12 cellular contexts compared by ENCODE assay signal in genomic region chr20:16397053-16397452, GRCh38.
A peak's percentile ranks its signal among the peaks of the same experiment; 100 is the strongest.
DNase-seq lines count a peak whose midpoint lies in the region; ATAC-seq, FAIRE-seq and TF ChIP-seq lines count a peak whose summit lies in the region.
"Had no signal": no experiment of that assay in that cellular context is flagged by ENCODE, and none has a peak within 500 bp of the region (broad histone marks: within the 10 kb centered on the region; RNA-seq: fewer than 3 reads in every experiment).

No MANE protein-coding gene starts in this region.

- H3K4me1 ChIP-seq in fibroblast of lung (ENCODE audit: control insufficient read depth, extremely low read depth, insufficient read depth, low read length) (no peaks in the 10 kb centered on the region), mesenchymal stem cell (ENCODE audit: control insufficient read depth, insufficient read depth, low read depth, low read length) (no peaks in the 10 kb centered on the region), testis (peaks cover 6% of the 10 kb centered on the region)

- no peaks in the 10 kb centered on the region for H3K27me3 ChIP-seq in fibroblast of lung (ENCODE audit: control insufficient read depth, insufficient read depth, low read length)
- H3K27me3 ChIP-seq in mesenchymal stem cell (ENCODE audit: control insufficient read depth in 1 of 2, insufficient read depth in 1 of 2, low read length in 2 of 2): no peaks in the 10 kb centered on the region
- no peaks in the 10 kb centered on the region for H3K27me3 ChIP-seq in testis
- no peaks in the 10 kb centered on the region for H3K27me3 ChIP-seq in WERI-Rb-1 (ENCODE audit: insufficient read depth, low read depth, severe bottlenecking)

- H3K9ac ChIP-seq in fibroblast of lung (ENCODE audit: insufficient read depth, low read length) (no peak overlapping the region), mesenchymal stem cell (ENCODE audit: low read length) (peak overlapping the region; percentile 20)

- no peak overlapping the region for H2BK12ac ChIP-seq in mesenchymal stem cell (ENCODE audit: low read length in 2 of 2)

- no peak overlapping the region for H3K27ac ChIP-seq in fibroblast of lung (ENCODE audit: insufficient read depth, low read length)
- no peak overlapping the region for H3K27ac ChIP-seq in mesenchymal stem cell (ENCODE audit: low read length, poor library complexity, severe bottlenecking)
- H3K27ac ChIP-seq in testis: peak overlapping the region in 1 of 2 donors; percentile 31
- H3K27ac ChIP-seq in WERI-Rb-1: no peak overlapping the region

- H4K20me1 ChIP-seq in fibroblast of lung (ENCODE audit: control insufficient read depth, extremely low read depth, insufficient read depth, low read length): no peaks in the 10 kb centered on the region

- peak; percentile 84 for DNase-seq in NCI-H446 treated with DMSO at 0.1 percent for 48 hours (lab: John Stamatoyannopoulos, UW)
- peak; percentile 26 to 27 for DNase-seq in fibroblast of lung (ENCODE audit: low read depth in 2 of 2)
- no peak for DNase-seq in mesenchymal stem cell
- peak; percentile 66 for DNase-seq in testis
- no peak for DNase-seq in GM12892 (ENCODE audit: insufficient read length)
- DNase-seq in NCI-H524 (lab: John Stamatoyannopoulos, UW): no peak
- DNase-seq in WERI-Rb-1: no peak
- DNase-seq: activated T-cell treated with anti-CD3 and anti-CD28 coated beads, Interleukin-2, amount 50 U/mL, for 72 hours; CD4-positive, alpha-beta memory T cell; NCI-H1092 had no signal

- H3K9me3 ChIP-seq in fibroblast of lung (ENCODE audit: control insufficient read depth, insufficient read depth, low read depth, low read length) (no peaks in the 10 kb centered on the region), mesenchymal stem cell (ENCODE audit: control insufficient read depth, low read length) (no peaks in the 10 kb centered on the region), testis (no peaks in the 10 kb centered on the region), WERI-Rb-1 (ENCODE audit: severe bottlenecking) (no peaks in the 10 kb centered on the region)

- H3K18ac ChIP-seq in mesenchymal stem cell (ENCODE audit: low read depth in 1 of 2, low read length in 2 of 2): no peak overlapping the region

- no peak overlapping the region for H4K8ac ChIP-seq in mesenchymal stem cell (ENCODE audit: low read length)

- H3K4me3 ChIP-seq in fibroblast of lung (replicated peaks in 1 of 4; ENCODE audit: control extremely low read depth in 1 of 4, insufficient read depth in 1 of 4, low read depth in 3 of 4, low read length in 4 of 4) (no peak overlapping the region), mesenchymal stem cell (ENCODE audit: insufficient read depth in 1 of 2, low read depth in 1 of 2, low read length in 2 of 2) (no peak overlapping the region), testis (no peak overlapping the region), WERI-Rb-1 (ENCODE audit: low read depth, low read length) (no peak overlapping the region)

- ATAC-seq in HG02798 (IDR thresholded peaks at IDR 0.05; ENCODE audit: poor library complexity, unreplicated experiment): no peak
- ATAC-seq: activated T-cell treated with anti-CD3 and anti-CD28 coated beads, Interleukin-2, amount 50 U/mL, for 72 hours; Panc1 had no signal

- no peak for TF ChIP-seq CTCF in fibroblast of lung (conservative IDR thresholded peaks at IDR 0.05 in 1 of 2, IDR thresholded peaks at IDR 0.05 in 1 of 2; ENCODE audit: low read depth in 1 of 2, low read length in 2 of 2)
- no peak for TF ChIP-seq CTCF in testis (IDR thresholded peaks at IDR 0.05)
- no peak for TF ChIP-seq CTCF in WERI-Rb-1 (IDR thresholded peaks at IDR 0.05; ENCODE audit: low read depth, low read length)

- no peak overlapping the region for H3K23ac ChIP-seq in mesenchymal stem cell (ENCODE audit: low read length in 2 of 2)

- H2AFZ ChIP-seq in fibroblast of lung (ENCODE audit: low read length): no peak overlapping the region
- H2AFZ ChIP-seq in mesenchymal stem cell (ENCODE audit: low read depth, low read length): no peak overlapping the region

- intact Hi-C loops in testis (cut with DNase I; ENCODE audit: low total_unique reads): no loop called here

- H3K4ac ChIP-seq in mesenchymal stem cell (ENCODE audit: low read depth in 1 of 2, low read length in 2 of 2): no peak overlapping the region

- no peak overlapping the region for H2BK15ac ChIP-seq in mesenchymal stem cell (ENCODE audit: low read depth, poor library complexity, severe bottlenecking)

- H3K79me2 ChIP-seq in fibroblast of lung (ENCODE audit: control insufficient read depth, insufficient read depth, low read length): no peaks in the 10 kb centered on the region

- no peak overlapping the region for H2BK5ac ChIP-seq in mesenchymal stem cell (ENCODE audit: low read depth, low read length, poor library complexity, severe bottlenecking)

- TF ChIP-seq POLR2A in testis (IDR thresholded peaks at IDR 0.05): no peak
- no peak for TF ChIP-seq POLR2A in GM12892 (IDR thresholded peaks at IDR 0.05; ENCODE audit: low read depth, low read length)

- no peak overlapping the region for H3K4me2 ChIP-seq in fibroblast of lung (ENCODE audit: extremely low read depth, insufficient read depth, low read length)
- no peak overlapping the region for H3K4me2 ChIP-seq in mesenchymal stem cell (ENCODE audit: low read length, poor library complexity, severe bottlenecking)

- no peak overlapping the region for H2AK5ac ChIP-seq in mesenchymal stem cell (ENCODE audit: low read length, severe bottlenecking)

- no peak for FAIRE-seq in GM12892 (lab: Jason Lieb, UNC)

- WGBS in mesenchymal stem cell: 98% methylated on average over 4 of the region's 4 CpGs
- WGBS in testis, 2 donors: 20 to 33% methylated on average over 4 of the region's 4 CpGs

- no peak overlapping the region for H4K91ac ChIP-seq in mesenchymal stem cell (ENCODE audit: low read length)

- H3K79me1 ChIP-seq in mesenchymal stem cell (replicated peaks; ENCODE audit: low read length, poor library complexity, severe bottlenecking): no peaks in the 10 kb centered on the region

- H3K36me3 ChIP-seq in fibroblast of lung (ENCODE audit: control insufficient read depth, insufficient read depth, low read length) (no peaks in the 10 kb centered on the region), mesenchymal stem cell (ENCODE audit: control insufficient read depth in 1 of 2, insufficient read depth in 2 of 2, low read depth in 1 of 2, low read length in 2 of 2) (peaks cover 5 to 13% of the 10 kb centered on the region in 2 experiments), testis (ENCODE audit: low read depth, missing control alignments) (no peaks in the 10 kb centered on the region), WERI-Rb-1 (no peaks in the 10 kb centered on the region)

- H2BK120ac ChIP-seq in mesenchymal stem cell (ENCODE audit: low read depth, low read length): no peak overlapping the region

- H3K14ac ChIP-seq in mesenchymal stem cell (ENCODE audit: low read length in 2 of 2): no peak overlapping the region

Comparison
In these comparisons a context has a peak if more than half of its experiments do, and no peak if none do; other contexts are left out.
1. DNase-seq: peak in NCI-H446 treated with DMSO at 0.1 percent for 48 hours (single experiment), fibroblast of lung (2 of 2) and testis (single experiment); none in mesenchymal stem cell (single experiment), GM12892 (single experiment), NCI-H524 (0 of 2) and WERI-Rb-1 (single experiment).